Comparison of ENCODE assay signal across 8 cellular contexts in genomic region chr2:241102239-241102803, GRCh38. TPM values are rescaled to one million over a fixed set of nuclear protein-coding genes. Genes with fewer than 3 reads are reported as not detected.
DNase-seq lines count a peak whose midpoint lies in the region; ATAC-seq and TF ChIP-seq lines count a peak whose summit lies in the region.

MTERF4 (minus strand) TSS chr2:241102287; CDS start chr2:241102273, 14 bp downstream.

- peak within 1 kb of the TSS; percentile 94 to 98 (median 97) for H3K27ac Mint-ChIP-seq in IgD-negative memory B cell
- peak within 1 kb of the TSS; percentile 95 for H3K27ac Mint-ChIP-seq in activated T-cell treated with anti-CD3 and anti-CD28 coated beads, Interleukin-2, amount 50 U/mL, for 72 hours

- intact Hi-C loops in Panc1 (cut with micrococcal nuclease; ENCODE audit: unreplicated experiment): no loop called here
- intact Hi-C loops in esophagus muscularis mucosa (cut with DNase I): loop anchor here (5.0 kb wide), 1 partner anchor 50 kb away; the partner anchor contains the start of gene PPP1R7

- CTCF ChIA-PET in Panc1 (lab: Charles Lee): no interaction called here

- in situ Hi-C loops in Panc1 (cut with HindIII; ENCODE audit: low pct_unique_long_range_greater_than_20kb, low sequenced_read_pairs): no loop called here

- peak within 1 kb of the TSS; percentile 95 to 99 (median 96) for H3K4me3 Mint-ChIP-seq in IgD-negative memory B cell
- peak within 1 kb of the TSS; percentile 97 to 98 for H3K4me3 Mint-ChIP-seq in activated T-cell treated with anti-CD3 and anti-CD28 coated beads, Interleukin-2, amount 50 U/mL, for 72 hours

- H3K9me3 ChIP-seq in Panc1 (ENCODE audit: control insufficient read depth, insufficient read depth, low read depth, low read length) (no peaks in the 10 kb centered on the region), esophagus muscularis mucosa (no peaks in the 10 kb centered on the region), muscle layer of duodenum (ENCODE audit: control insufficient read depth in 1 of 2, low read length in 2 of 2) (no peaks in the 10 kb centered on the region)

- POLR2A ChIA-PET in Panc1 (lab: Charles Lee): interaction anchor here (0.7 kb wide), 2 partner anchors 8 to 500 kb away, joined by 3 read pairs; no protein-coding TSS in a partner anchor

- H3K27ac ChIP-seq in Panc1 (ENCODE audit: low read length) (peak within 1 kb of the TSS; percentile 95), esophagus muscularis mucosa (replicated peaks in 1 of 4) (peak within 1 kb of the TSS; percentile 85 to 88 (median 87)), muscle layer of duodenum (ENCODE audit: low read length) (peak within 1 kb of the TSS; percentile 94)

- peaks cover 40 to 50% (median 42%) of the 10 kb centered on the region in 3 donors for H3K4me1 Mint-ChIP-seq in IgD-negative memory B cell
- H3K4me1 Mint-ChIP-seq in activated T-cell treated with anti-CD3 and anti-CD28 coated beads, Interleukin-2, amount 50 U/mL, for 72 hours (ENCODE audit: low read depth): peaks cover 72% of the 10 kb centered on the region

- BruUV-seq in Panc1 (replicated peaks; lab: Mats Ljungman, UMichigan): TSS peak; percentile 93

- DNase-seq in DMS153 (lab: John Stamatoyannopoulos, UW): peak; percentile 50
- DNase-seq in Panc1 (ENCODE audit: low read depth, low spot score): peak; percentile 25
- DNase-seq in activated T-cell treated with anti-CD3 and anti-CD28 coated beads, Interleukin-2, amount 50 U/mL, for 72 hours: peak; percentile 92 to 95
- peak; percentile 97 for DNase-seq in esophagus muscularis mucosa (ENCODE audit: extremely low spot score)
- DNase-seq in stimulated activated CD8-positive, alpha-beta memory T cell treated with anti-CD3 and anti-CD28 coated beads, Interleukin-7, amount 100 ng/mL, for 4 hours (ENCODE audit: low read depth in 2 of 2): peak; percentile 74 to 82

- H3K9me3 Mint-ChIP-seq in IgD-negative memory B cell: no peaks in the 10 kb centered on the region
- H3K9me3 Mint-ChIP-seq in activated T-cell treated with anti-CD3 and anti-CD28 coated beads, Interleukin-2, amount 50 U/mL, for 72 hours: no peaks in the 10 kb centered on the region

- H3K27me3 ChIP-seq in Panc1 (ENCODE audit: control insufficient read depth, insufficient read depth, low read length) (no peaks in the 10 kb centered on the region), esophagus muscularis mucosa (no peaks in the 10 kb centered on the region), muscle layer of duodenum (ENCODE audit: low read depth, low read length) (no peaks in the 10 kb centered on the region)

- TF ChIP-seq POLR2A in esophagus muscularis mucosa (IDR thresholded peaks at IDR 0.05; ENCODE audit: low read depth): no peak

- ATAC-seq in GM21528 (IDR thresholded peaks at IDR 0.05; ENCODE audit: low FRiP score, unreplicated experiment) (peak; percentile 87), Panc1 (peak; percentile 100)
- ATAC-seq in activated T-cell treated with anti-CD3 and anti-CD28 coated beads, Interleukin-2, amount 50 U/mL, for 72 hours (replicated peaks in 1 of 2): peak; percentile 99

- 0% methylated on average over 24 of the region's 56 CpGs for WGBS in esophagus muscularis mucosa

- peaks cover 9% of the 10 kb centered on the region for H3K4me1 ChIP-seq in Panc1 (ENCODE audit: control insufficient read depth, insufficient read depth, low read length)
- peaks cover 18 to 43% (median 25%) of the 10 kb centered on the region in 4 donors for H3K4me1 ChIP-seq in esophagus muscularis mucosa
- peaks cover 0 to 31% of the 10 kb centered on the region in 2 donors for H3K4me1 ChIP-seq in muscle layer of duodenum (ENCODE audit: control insufficient read depth in 1 of 2, insufficient read depth in 2 of 2, low read length in 2 of 2)

- no peak for TF ChIP-seq CTCF in Panc1 (IDR thresholded peaks at IDR 0.05)
- peak in 1 of 3 experiments; percentile 21 for TF ChIP-seq CTCF in esophagus muscularis mucosa (IDR thresholded peaks at IDR 0.05)

- H3K36me3 Mint-ChIP-seq in IgD-negative memory B cell: peaks cover 6% of the 10 kb centered on the region
- peaks cover 4 to 27% of the 10 kb centered on the region in 2 donors for H3K36me3 Mint-ChIP-seq in activated T-cell treated with anti-CD3 and anti-CD28 coated beads, Interleukin-2, amount 50 U/mL, for 72 hours (ENCODE audit: insufficient read depth in 2 of 2)

- H3K4me3 ChIP-seq in Panc1 (ENCODE audit: low read depth in 2 of 2, low read length in 2 of 2) (peak within 1 kb of the TSS; percentile 75 to 87), esophagus muscularis mucosa (peak within 1 kb of the TSS; percentile 76 to 90 (median 84)), muscle layer of duodenum (ENCODE audit: low read depth in 1 of 2, low read length in 2 of 2) (peak within 1 kb of the TSS; percentile 89 to 94)

- 0 out of 2 replicates have a peak, but pooled peaks cover 4% of the 10 kb centered on the region for H3K36me3 ChIP-seq in Panc1 (ENCODE audit: control insufficient read depth, insufficient read depth, low read length)
- peaks cover under 1 to 26% (median 24%) of the 10 kb centered on the region in 4 donors for H3K36me3 ChIP-seq in esophagus muscularis mucosa
- peaks cover 5 to 12% of the 10 kb centered on the region in 2 donors for H3K36me3 ChIP-seq in muscle layer of duodenum (ENCODE audit: control insufficient read depth in 1 of 2, insufficient read depth in 2 of 2, low read length in 2 of 2)

- H3K27me3 Mint-ChIP-seq in IgD-negative memory B cell: no peaks in the 10 kb centered on the region
- H3K27me3 Mint-ChIP-seq in activated T-cell treated with anti-CD3 and anti-CD28 coated beads, Interleukin-2, amount 50 U/mL, for 72 hours (ENCODE audit: low read depth): no peaks in the 10 kb centered on the region

- TF ChIP-seq EP300 in esophagus muscularis mucosa (IDR thresholded peaks at IDR 0.05): no peak

RNA-seq across cellular contexts. Expression of gene MTERF4, which starts in this region (rescaled TPM):
- 65.6 TPM for polyA plus RNA-seq in IgD-negative memory B cell
- total RNA-seq in Panc1 (2021; ENCODE audit: unreplicated experiment): 28.9 TPM
- polyA plus RNA-seq in Panc1 (2012; ENCODE audit: insufficient read length): 35.8 TPM
- total RNA-seq in activated T-cell treated with anti-CD3 and anti-CD28 coated beads, Interleukin-2, amount 50 U/mL, for 72 hours: 10 to 100 TPM; 48.7 to 53.7 TPM
- 10 to 100 TPM; 19.5 to 26.6 (median 24.5) TPM for total RNA-seq in esophagus muscularis mucosa

Comparison
In these comparisons a context has a peak if more than half of its experiments do, and no peak if none do; other contexts are left out.
1. Peak in every context shown above with its lines: DNase-seq, ATAC-seq, H3K4me3 ChIP-seq and H3K27ac ChIP-seq.
2. DNase-seq: peak in every context shown above with its lines; median percentile 97 in esophagus muscularis mucosa; 94 in activated T-cell treated with anti-CD3 and anti-CD28 coated beads, Interleukin-2, amount 50 U/mL, for 72 hours; 78 in stimulated activated CD8-positive, alpha-beta memory T cell treated with anti-CD3 and anti-CD28 coated beads, Interleukin-7, amount 100 ng/mL, for 4 hours; 50 in DMS153; 25 in Panc1.